Comparison of ENCODE assay signal across 24 cellular contexts in genomic region chr17:64058547-64059115, GRCh38. TPM values are rescaled to one million over a fixed set of nuclear protein-coding genes. Genes with fewer than 3 reads are reported as not detected.
DNase-seq lines count a peak whose midpoint lies in the region; ATAC-seq and TF ChIP-seq lines count a peak whose summit lies in the region.
"Had no signal": no experiment of that assay in that cellular context is flagged by ENCODE, and none has a peak within 500 bp of the region (broad histone marks: within the 10 kb centered on the region; RNA-seq: fewer than 3 reads in every experiment).

No MANE protein-coding gene starts in this region.

- POLR2A ChIA-PET in CD8-positive, alpha-beta memory T cell (lab: Charles Lee): no interaction called here

- intact Hi-C loops in left colon (cut with DNase I, micrococcal nuclease): no loop called here

- DNase-seq in DMS 273 (lab: John Stamatoyannopoulos, UW; ENCODE audit: unreplicated experiment): peak; percentile 31
- DNase-seq in DMS 273 treated with DMSO at 0.1 percent for 48 hours (lab: John Stamatoyannopoulos, UW): no peak
- DNase-seq in CD8-positive, alpha-beta memory T cell: no peak
- no peak for DNase-seq in T-helper 2 cell treated with Interferon-gamma antibody and Interleukin-4, amounts not matched to agents 5 μg/mL and 100 μg/mL, for 36 hours (ENCODE audit: low spot score)
- DNase-seq in kidney glomerular epithelial cell (lab: John Stamatoyannopoulos, UW): peak; percentile 41
- no peak for DNase-seq in left colon
- DNase-seq in tibial nerve (ENCODE audit: low spot score in 2 of 2): no peak
- DNase-seq: activated CD4-positive, alpha-beta T cell treated with anti-CD3 and anti-CD28 coated beads, Interleukin-2, amount 50 U/mL, for 1 hour; amygdala; BE2C; cerebellar nuclear complex; effector memory CD8-positive, alpha-beta T cell; heart right ventricle; islet precursor cell; mesenchymal stem cell; NCI-H1105; NCI-H2107; NCI-H526 treated with DMSO at 0.1 percent for 48 hours; SJCRH30; stimulated activated CD4-positive, alpha-beta T cell treated with anti-CD3 and anti-CD28 coated beads, Interleukin-12 subunit alpha, Interleukin-12 subunit beta, amount 100 ng/mL, for 4 hours had no signal

- no peaks in the 10 kb centered on the region for H3K27me3 ChIP-seq in CD8-positive, alpha-beta memory T cell (ENCODE audit: insufficient read depth, low read length, poor library complexity, severe bottlenecking)
- H3K27me3 ChIP-seq in tibial nerve: no peaks in the 10 kb centered on the region
- H3K27me3 ChIP-seq: BE2C, heart right ventricle, SJCRH30 had no signal

- H3K4me3 ChIP-seq in CD8-positive, alpha-beta memory T cell (ENCODE audit: low read length): no peak overlapping the region
- H3K4me3 ChIP-seq in tibial nerve: no peak overlapping the region
- H3K4me3 ChIP-seq: heart right ventricle, SJCRH30 had no signal

- WGBS in tibial nerve, 2 donors: 70 to 73% methylated on average over 7 of the region's 7 CpGs

- peaks cover 67% of the 10 kb centered on the region for H3K4me1 ChIP-seq in CD8-positive, alpha-beta memory T cell (ENCODE audit: insufficient read depth, low read length)
- no peaks in the 10 kb centered on the region for H3K4me1 ChIP-seq in tibial nerve
- H3K4me1 ChIP-seq: BE2C, SJCRH30 had no signal

- H3K27me3 Mint-ChIP-seq in CD8-positive, alpha-beta memory T cell: no peaks in the 10 kb centered on the region
- H3K27me3 Mint-ChIP-seq in T-helper 2 cell treated with Interferon-gamma antibody and Interleukin-4, amounts not matched to agents 5 μg/mL and 100 μg/mL, for 36 hours (ENCODE audit: low read depth): no peaks in the 10 kb centered on the region
- H3K27me3 Mint-ChIP-seq: effector memory CD8-positive, alpha-beta T cell had no signal

- no peaks in the 10 kb centered on the region for H3K9me3 ChIP-seq in CD8-positive, alpha-beta memory T cell (ENCODE audit: low read length)
- H3K9me3 ChIP-seq in tibial nerve: no peaks in the 10 kb centered on the region
- H3K9me3 ChIP-seq: BE2C, heart right ventricle, SJCRH30 had no signal

- H3K9me3 Mint-ChIP-seq in CD8-positive, alpha-beta memory T cell: no peaks in the 10 kb centered on the region
- no peaks in the 10 kb centered on the region for H3K9me3 Mint-ChIP-seq in T-helper 2 cell treated with Interferon-gamma antibody and Interleukin-4, amounts not matched to agents 5 μg/mL and 100 μg/mL, for 36 hours
- H3K9me3 Mint-ChIP-seq: effector memory CD8-positive, alpha-beta T cell had no signal

- TF ChIP-seq CTCF in tibial nerve (IDR thresholded peaks at IDR 0.05): no peak

- ATAC-seq in left colon (no peak), HG02885 (IDR thresholded peaks at IDR 0.05; ENCODE audit: poor library complexity, unreplicated experiment) (no peak)
- ATAC-seq: effector memory CD8-positive, alpha-beta T cell; heart right ventricle had no signal

- CTCF ChIA-PET in CD8-positive, alpha-beta memory T cell (lab: Charles Lee): interaction anchor here (0.8 to 2.3 kb wide), 2 partner anchors 33 to 75 kb away, joined by 3 to 7 read pairs; no protein-coding TSS in a partner anchor

- H3K27ac ChIP-seq in CD8-positive, alpha-beta memory T cell (ENCODE audit: low read depth, low read length): no peak overlapping the region
- H3K27ac ChIP-seq in tibial nerve: no peak overlapping the region
- H3K27ac ChIP-seq: 22Rv1, heart right ventricle, KMS-11, SJCRH30 had no signal

- H3K36me3 Mint-ChIP-seq in CD8-positive, alpha-beta memory T cell: peaks cover 26 to 92% (median 37%) of the 10 kb centered on the region in 3 donors
- H3K36me3 Mint-ChIP-seq in T-helper 2 cell treated with Interferon-gamma antibody and Interleukin-4, amounts not matched to agents 5 μg/mL and 100 μg/mL, for 36 hours (ENCODE audit: low read depth): peaks cover 84% of the 10 kb centered on the region

- no peak for TF ChIP-seq POLR2A in tibial nerve (IDR thresholded peaks at IDR 0.05)

- peaks cover 67 to 82% (median 81%) of the 10 kb centered on the region in 3 donors for H3K4me1 Mint-ChIP-seq in CD8-positive, alpha-beta memory T cell
- H3K4me1 Mint-ChIP-seq in T-helper 2 cell treated with Interferon-gamma antibody and Interleukin-4, amounts not matched to agents 5 μg/mL and 100 μg/mL, for 36 hours (ENCODE audit: low read depth): peaks cover 65% of the 10 kb centered on the region

- H3K4me3 Mint-ChIP-seq in CD8-positive, alpha-beta memory T cell: peak overlapping the region in 4 of 7 donors; percentile 8 to 59 (median 38)
- H3K4me3 Mint-ChIP-seq in T-helper 2 cell treated with Interferon-gamma antibody and Interleukin-4, amounts not matched to agents 5 μg/mL and 100 μg/mL, for 36 hours: peak overlapping the region; percentile 16

- TF ChIP-seq EP300 in tibial nerve (IDR thresholded peaks at IDR 0.05): no peak

- peak overlapping the region in 7 of 8 donors; percentile 80 to 98 (median 90) for H3K27ac Mint-ChIP-seq in CD8-positive, alpha-beta memory T cell
- H3K27ac Mint-ChIP-seq in T-helper 2 cell treated with Interferon-gamma antibody and Interleukin-4, amounts not matched to agents 5 μg/mL and 100 μg/mL, for 36 hours: peak overlapping the region; percentile 60

- H3K36me3 ChIP-seq in CD8-positive, alpha-beta memory T cell (ENCODE audit: insufficient read depth, low read length): peaks cover 31% of the 10 kb centered on the region
- H3K36me3 ChIP-seq in tibial nerve: peaks cover 0 to 78% (median 12%) of the 10 kb centered on the region in 3 donors
- H3K36me3 ChIP-seq: BE2C, SJCRH30 had no signal

RNA-seq across cellular contexts. Expression of gene ICAM2, which starts 38.2 kb away (rescaled TPM):
- total RNA-seq in CD8-positive, alpha-beta memory T cell: 10 to 100 TPM; 77.4 to 80.7 TPM
- 301 TPM for polyA plus RNA-seq in CD8-positive, alpha-beta memory T cell
- total RNA-seq in left colon: 10 to 100 TPM in 1 of 2 donors, 1 to 10 TPM in 1; 6.9 to 11.5 TPM
- total RNA-seq in tibial nerve: 10 to 100 TPM; 18.0 to 95.1 (median 36.3) TPM
- polyA plus RNA-seq: neural cell had no signal

Comparison
In these comparisons a context has a peak if more than half of its experiments do, and no peak if none do; other contexts are left out.
1. DNase-seq: peak in DMS 273 (single experiment) and kidney glomerular epithelial cell (single experiment); none in DMS 273 treated with DMSO at 0.1 percent for 48 hours (single experiment), CD8-positive, alpha-beta memory T cell (0 of 5), T-helper 2 cell treated with Interferon-gamma antibody and Interleukin-4, amounts not matched to agents 5 μg/mL and 100 μg/mL, for 36 hours (single experiment), left colon (0 of 2) and tibial nerve (0 of 2).